ENCODE assay signal across 13 cellular contexts in the genomic region with DNA sequence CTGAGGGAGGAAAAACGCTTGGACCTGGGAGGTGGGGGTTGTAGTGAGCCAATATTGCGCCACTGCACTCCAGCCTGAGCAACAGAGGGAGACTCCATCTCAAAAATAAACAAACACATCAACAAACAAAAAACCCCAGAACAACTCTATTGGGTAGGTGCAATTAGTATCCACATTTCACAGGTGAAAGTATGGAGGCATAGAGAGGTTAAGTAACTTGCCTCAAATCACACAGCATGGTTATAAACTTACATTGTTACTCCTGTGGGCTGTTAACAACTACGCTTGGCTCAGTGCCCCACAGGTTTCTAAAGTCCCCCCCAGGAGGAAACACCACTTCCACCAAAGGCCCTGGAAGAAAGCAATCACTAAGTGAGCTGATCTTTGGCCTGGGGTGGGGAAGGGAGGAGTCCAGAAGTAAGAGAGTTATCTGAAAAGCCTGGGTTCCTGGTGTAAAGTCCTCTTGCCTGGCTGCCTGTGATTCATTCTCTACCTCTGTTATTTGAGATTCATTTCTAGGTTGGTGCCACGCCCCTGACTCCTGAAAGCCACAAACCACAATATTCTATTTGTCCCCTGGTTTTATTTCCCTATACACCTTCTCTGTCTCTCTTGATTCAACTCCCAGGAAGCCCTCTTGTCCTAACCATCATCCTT.
A peak's percentile ranks its signal among the peaks of the same experiment; 100 is the strongest.
DNase-seq lines count a peak whose midpoint lies in the region; ATAC-seq, FAIRE-seq and TF ChIP-seq lines count a peak whose summit lies in the region.
"Had no signal": no experiment of that assay in that cellular context is flagged by ENCODE, and none has a peak within 500 bp of the region (broad histone marks: within the 10 kb centered on the region; RNA-seq: fewer than 3 reads in every experiment).

No MANE protein-coding gene starts in this region.

- ATAC-seq in CD4-positive, alpha-beta T cell (ENCODE audit: poor library complexity) = no peak
- ATAC-seq in activated B cell treated with CpG ODN at 0.5 μM for 24 hours (ENCODE audit: low read depth) (peak; percentile 48), GM21723 (IDR thresholded peaks at IDR 0.05; ENCODE audit: unreplicated experiment) (no peak)
- ATAC-seq: Right ventricle myocardium inferior had no signal

- no peak overlapping the region for H3K27ac ChIP-seq in CD4-positive, alpha-beta T cell (ENCODE audit: low read depth, low read length)
- H3K27ac ChIP-seq: uterus had no signal

- peak overlapping the region; percentile 48 for H3K27ac Mint-ChIP-seq in CD4-positive, alpha-beta T cell
- H3K27ac Mint-ChIP-seq in activated B cell treated with CpG ODN at 0.5 μM for 24 hours (peak overlapping the region; percentile 30), nephron progenitor cell (no peak overlapping the region)

- no peaks in the 10 kb centered on the region for H3K9me3 ChIP-seq in CD4-positive, alpha-beta T cell (ENCODE audit: control insufficient read depth, low read length)
- H3K9me3 ChIP-seq: uterus had no signal

- CTCF ChIA-PET in CD4-positive, alpha-beta T cell (lab: Charles Lee) = no interaction called here
- CTCF ChIA-PET in activated B cell treated with CpG ODN at 0.5 μM for 24 hours (lab: Charles Lee) = no interaction called here

- TF ChIP-seq CTCF in CD4-positive, alpha-beta T cell (IDR thresholded peaks at IDR 0.05) = no peak
- TF ChIP-seq CTCF in activated B cell treated with CpG ODN at 0.5 μM for 24 hours (IDR thresholded peaks at IDR 0.05) (no peak), nephron progenitor cell (IDR thresholded peaks at IDR 0.05) (no peak)

- no peak for DNase-seq in CD4-positive, alpha-beta T cell
- DNase-seq in H4 (ENCODE audit: low spot score) = peak; percentile 73
- DNase-seq in activated B cell treated with CpG ODN at 0.5 μM for 24 hours = no peak
- DNase-seq in kidney tubule cell (ENCODE audit: low spot score) = peak; percentile 74
- DNase-seq in GM12891 (ENCODE audit: insufficient read length, low spot score) = no peak
- no peak for DNase-seq in nephron progenitor cell
- DNase-seq in DMS 273 treated with DMSO at 0.1 percent for 48 hours (lab: John Stamatoyannopoulos, UW) = no peak
- DNase-seq: activated CD8-positive, alpha-beta memory T cell treated with anti-CD3 and anti-CD28 coated beads for 24 hours; NCI-H1436 treated with DMSO at 0.1 percent for 48 hours; retina; uterus had no signal

- TF ChIP-seq POLR2A in GM12891 (IDR thresholded peaks at IDR 0.05; ENCODE audit: low read depth, low read length) = no peak

- H3K9me3 Mint-ChIP-seq in CD4-positive, alpha-beta T cell = no peaks in the 10 kb centered on the region
- H3K9me3 Mint-ChIP-seq in activated B cell treated with CpG ODN at 0.5 μM for 24 hours (no peaks in the 10 kb centered on the region), nephron progenitor cell (no peaks in the 10 kb centered on the region)

- intact Hi-C loops in CD4-positive, alpha-beta T cell (cut with DNase I, micrococcal nuclease) = loop anchor here in 1 of 2 experiments (5.0 kb wide), 1 partner anchor 202 kb away; no protein-coding TSS in a partner anchor
- intact Hi-C loops in activated B cell treated with CpG ODN at 0.5 μM for 24 hours (cut with micrococcal nuclease) = loop anchor here (1.0 kb wide), 1 partner anchor 13 kb away; no protein-coding TSS in a partner anchor

- H3K4me3 Mint-ChIP-seq in CD4-positive, alpha-beta T cell = no peak overlapping the region
- H3K4me3 Mint-ChIP-seq in activated B cell treated with CpG ODN at 0.5 μM for 24 hours = no peak overlapping the region
- H3K4me3 Mint-ChIP-seq in nephron progenitor cell = no peak overlapping the region

- H3K36me3 Mint-ChIP-seq in CD4-positive, alpha-beta T cell (ENCODE audit: low read depth) = no peaks in the 10 kb centered on the region
- peaks cover 5% of the 10 kb centered on the region for H3K36me3 Mint-ChIP-seq in activated B cell treated with CpG ODN at 0.5 μM for 24 hours (ENCODE audit: low read depth)
- no peaks in the 10 kb centered on the region for H3K36me3 Mint-ChIP-seq in nephron progenitor cell (ENCODE audit: low read depth)

- peaks cover 65% of the 10 kb centered on the region for H3K4me1 Mint-ChIP-seq in CD4-positive, alpha-beta T cell (ENCODE audit: low read depth)
- peaks cover 67% of the 10 kb centered on the region for H3K4me1 Mint-ChIP-seq in activated B cell treated with CpG ODN at 0.5 μM for 24 hours
- H3K4me1 Mint-ChIP-seq in nephron progenitor cell = peaks cover 24% of the 10 kb centered on the region

- no peaks in the 10 kb centered on the region for H3K27me3 ChIP-seq in CD4-positive, alpha-beta T cell (ENCODE audit: control insufficient read depth, insufficient read depth, low read length)
- H3K27me3 ChIP-seq: uterus had no signal

- POLR2A ChIA-PET in CD4-positive, alpha-beta T cell (lab: Charles Lee) = interaction anchor here (1.0 kb wide), 1 partner anchor 194 kb away, joined by 3 read pairs; no protein-coding TSS in a partner anchor
- POLR2A ChIA-PET in activated B cell treated with CpG ODN at 0.5 μM for 24 hours (lab: Charles Lee) = no interaction called here

- FAIRE-seq in GM12891 (lab: Jason Lieb, UNC) = no peak

- H3K27me3 Mint-ChIP-seq in CD4-positive, alpha-beta T cell = no peaks in the 10 kb centered on the region
- H3K27me3 Mint-ChIP-seq in activated B cell treated with CpG ODN at 0.5 μM for 24 hours = no peaks in the 10 kb centered on the region
- peaks cover 22% of the 10 kb centered on the region for H3K27me3 Mint-ChIP-seq in nephron progenitor cell (ENCODE audit: low read depth, poor library complexity)

TF ChIP-seq in GM12891, 5 proteins besides CTCF, POLR2A, EP300 and RAD21:
- TF ChIP-seq TAF1 (IDR thresholded peaks at IDR 0.05; ENCODE audit: low read depth, low read length) (no peak), PAX5 (IDR thresholded peaks at IDR 0.05; ENCODE audit: insufficient read depth, low read length, severe bottlenecking) (no peak), SPI1 (IDR thresholded peaks at IDR 0.05; ENCODE audit: low read depth, low read length) (no peak), POLR2AphosphoS5 (IDR thresholded peaks at IDR 0.05; ENCODE audit: low read depth, low read length) (no peak), POU2F2 (IDR thresholded peaks at IDR 0.05; ENCODE audit: low read depth, low read length) (no peak)

Comparison
In these comparisons a context has a peak if more than half of its experiments do, and no peak if none do; other contexts are left out.
1. DNase-seq: peak in H4 (single experiment) and kidney tubule cell (single experiment); none in CD4-positive, alpha-beta T cell (0 of 10), activated B cell treated with CpG ODN at 0.5 μM for 24 hours (single experiment), GM12891 (single experiment), nephron progenitor cell (single experiment) and DMS 273 treated with DMSO at 0.1 percent for 48 hours (single experiment).